In the genomic region with DNA sequence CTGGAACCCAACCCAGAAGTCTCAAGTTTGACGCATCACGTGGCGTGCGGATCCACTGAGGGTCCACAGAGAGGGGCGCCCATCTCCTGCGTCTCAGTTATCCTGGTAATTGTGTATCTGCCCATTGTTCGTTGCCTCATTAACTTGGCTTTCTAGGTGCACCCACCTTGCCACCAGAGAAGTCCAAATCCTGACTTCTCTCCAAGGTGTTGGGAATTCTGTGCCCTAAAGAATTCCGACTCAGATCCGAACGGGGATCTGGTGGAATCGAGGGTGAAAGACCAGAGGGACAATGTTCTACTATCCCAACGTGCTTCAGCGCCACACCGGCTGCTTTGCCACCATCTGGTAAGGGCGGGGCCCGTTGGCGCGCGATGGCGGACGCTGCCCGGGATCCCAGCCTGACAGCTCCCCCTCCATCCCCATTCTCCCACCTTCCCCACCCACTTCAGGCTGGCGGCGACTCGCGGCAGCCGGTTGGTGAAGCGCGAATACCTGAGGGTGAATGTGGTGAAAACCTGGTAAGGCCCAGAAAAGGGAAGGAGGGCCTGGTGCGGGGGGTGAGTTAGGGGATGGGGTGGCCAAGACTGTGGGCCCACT, we compare ENCODE assay signal across 8 cellular contexts. TPM values are rescaled to one million over a fixed set of nuclear protein-coding genes. Genes with fewer than 3 reads are reported as not detected.
DNase-seq lines count a peak whose midpoint lies in the region; ATAC-seq, FAIRE-seq and TF ChIP-seq lines count a peak whose summit lies in the region.

No MANE protein-coding gene starts in this region.

- no peak for TF ChIP-seq EP300 in HepG2 (IDR thresholded peaks at IDR 0.05; ENCODE audit: low read depth in 2 of 2, low read length in 2 of 2)
- no peak for TF ChIP-seq EP300 in HepG2 (CRISPR knock-in tag; IDR thresholded peaks at IDR 0.05; ENCODE audit: borderline replicate concordance)

- in situ Hi-C loops in HepG2 (cut with HindIII; ENCODE audit: extremely low pct_ligation_motif_present, low pct_unique_long_range_greater_than_20kb) = no loop called here

- FAIRE-seq in HepG2 (lab: Jason Lieb, UNC) = no peak

- H3K27me3 ChIP-seq in HepG2 (ENCODE audit: control insufficient read depth in 1 of 2, insufficient read depth in 2 of 2, low read length in 2 of 2) (no peaks in the 10 kb centered on the region), right lobe of liver (no peaks in the 10 kb centered on the region), muscle layer of colon (ENCODE audit: control insufficient read depth in 1 of 2, insufficient read depth in 2 of 2, low read length in 2 of 2) (no peaks in the 10 kb centered on the region), aorta (ENCODE audit: control insufficient read depth in 1 of 2, insufficient read depth in 2 of 2, low read length in 1 of 2) (no peaks in the 10 kb centered on the region)

- H3K4me1 Mint-ChIP-seq in MCF 10A (ENCODE audit: insufficient read depth, unreplicated experiment) = peaks cover 5% of the 10 kb centered on the region

- H3K4me3 Mint-ChIP-seq in MCF 10A (ENCODE audit: unreplicated experiment) = no peak overlapping the region

- no peak overlapping the region for H3K27ac Mint-ChIP-seq in MCF 10A (ENCODE audit: low read depth, unreplicated experiment)

- H3K27me3 Mint-ChIP-seq in MCF 10A (ENCODE audit: insufficient read depth, unreplicated experiment) = no peaks in the 10 kb centered on the region

- BruUV-seq in HepG2 (replicated peaks; lab: Mats Ljungman, UMichigan) (no TSS peak), MCF 10A (replicated peaks; lab: Mats Ljungman, UMichigan) (no TSS peak)

- no peak overlapping the region for H3K4me2 ChIP-seq in HepG2 (ENCODE audit: low read depth, low read length)

- DNase-seq in HepG2 (ENCODE audit: low spot score) (no peak), right lobe of liver (no peak), cerebellum (ENCODE audit: low spot score) (peak; percentile 53), aorta (no peak), MCF 10A (ENCODE audit: unreplicated experiment) (no peak), SW480 (ENCODE audit: low spot score) (no peak)

- H3K27ac ChIP-seq in HepG2 (ENCODE audit: extremely low read length, insufficient read depth, low read length) = no peak overlapping the region
- no peak overlapping the region for H3K27ac ChIP-seq in right lobe of liver
- peak overlapping the region; percentile 34 for H3K27ac ChIP-seq in muscle layer of colon (ENCODE audit: low read depth, low read length)
- no peak overlapping the region for H3K27ac ChIP-seq in aorta (ENCODE audit: low read depth in 1 of 2, low read length in 2 of 2)

- no peak for ATAC-seq in HepG2
- no peak for ATAC-seq in right lobe of liver
- ATAC-seq in aorta (ENCODE audit: low FRiP score) = peak; percentile 6
- no peak for ATAC-seq in GM19467 (IDR thresholded peaks at IDR 0.05; ENCODE audit: unreplicated experiment)

- H3K79me2 ChIP-seq in HepG2 (ENCODE audit: insufficient read depth, low read length) = no peaks in the 10 kb centered on the region

- H2AFZ ChIP-seq in HepG2 (ENCODE audit: low read length) = no peak overlapping the region

- H3K36me3 ChIP-seq in HepG2 (replicated peaks in 1 of 2; ENCODE audit: control insufficient read depth in 1 of 2, insufficient read depth in 2 of 2, low read length in 2 of 2) (peaks cover 0 to 9% of the 10 kb centered on the region in 2 experiments; a peak in 2 of 5 replicates), right lobe of liver (peaks cover 0 to 5% (median 0%) of the 10 kb centered on the region in 4 donors), muscle layer of colon (ENCODE audit: insufficient read depth, low read length) (peaks cover 10% of the 10 kb centered on the region), aorta (ENCODE audit: control insufficient read depth in 1 of 2, insufficient read depth in 2 of 2, low read length in 1 of 2) (peaks cover 0 to 2% of the 10 kb centered on the region in 2 donors)

- H3K4me3 ChIP-seq in HepG2 (replicated peaks in 1 of 3; ENCODE audit: insufficient read depth in 1 of 3, low read depth in 2 of 3, low read length in 3 of 3) = no peak overlapping the region
- no peak overlapping the region for H3K4me3 ChIP-seq in right lobe of liver
- peak overlapping the region; percentile 21 to 64 for H3K4me3 ChIP-seq in muscle layer of colon (ENCODE audit: low read depth in 1 of 2, low read length in 2 of 2)
- H3K4me3 ChIP-seq in aorta (ENCODE audit: low read length in 2 of 2) = no peak overlapping the region

- H3K9me3 ChIP-seq in HepG2 (ENCODE audit: low read length) = no peaks in the 10 kb centered on the region
- H3K9me3 ChIP-seq in right lobe of liver = no peaks in the 10 kb centered on the region
- no peaks in the 10 kb centered on the region for H3K9me3 ChIP-seq in muscle layer of colon (ENCODE audit: low read length)
- no peaks in the 10 kb centered on the region for H3K9me3 ChIP-seq in aorta (ENCODE audit: control insufficient read depth, low read length)

- peaks cover 26% of the 10 kb centered on the region for H3K36me3 Mint-ChIP-seq in MCF 10A (ENCODE audit: insufficient read depth, unreplicated experiment)

- 94% methylated on average over 30 of the region's 30 CpGs for WGBS in HepG2 (ENCODE audit: low lambda C conversion rate)
- WGBS in right lobe of liver (ENCODE audit: insufficient coverage, low coverage, low lambda C conversion rate, missing lambda C conversion rate) = 52% methylated on average over 14 of the region's 30 CpGs
- 27 to 34% methylated on average over 30 of the region's 30 CpGs for WGBS in aorta, 2 donors

- no peaks in the 10 kb centered on the region for H3K9me3 Mint-ChIP-seq in MCF 10A (ENCODE audit: unreplicated experiment)

- no peaks in the 10 kb centered on the region for H4K20me1 ChIP-seq in HepG2 (ENCODE audit: insufficient read depth, low read length)

- TF ChIP-seq RAD21 in HepG2 (CRISPR knock-in tag; IDR thresholded peaks at IDR 0.05) = no peak

- POLR2A ChIA-PET in HepG2 (lab: Yijun Ruan, JAX) = interaction anchor here (1.0 to 3.3 kb wide), 4 partner anchors 9 to 26 kb away, joined by 3 to 13 read pairs (median 8); a partner anchor contains a TSS
- POLR2A ChIA-PET in MCF 10A (lab: Yijun Ruan, JAX) = interaction anchor here (1.2 kb wide), 1 partner anchor 8 kb away, joined by 3 read pairs; no protein-coding TSS in a partner anchor

- CTCF ChIA-PET in HepG2 (lab: Yijun Ruan, JAX; ENCODE audit: low intra/inter-chr PET ratio, low total read pairs) = no interaction called here
- CTCF ChIA-PET in MCF 10A (lab: Yijun Ruan, JAX) = interaction anchor here (0.6 to 1.2 kb wide), 2 partner anchors 12 to 16 kb away, joined by 3 to 6 read pairs; a partner anchor contains a TSS

- H3K9ac ChIP-seq in HepG2 (ENCODE audit: insufficient read depth, low read depth, low read length) (no peak overlapping the region), muscle layer of colon (ENCODE audit: low read length) (no peak overlapping the region)

- TF ChIP-seq POLR2A in HepG2 (IDR thresholded peaks at IDR 0.05; ENCODE audit: insufficient read depth in 1 of 2, low read depth in 2 of 2, low read length in 2 of 2) (no peak), right lobe of liver (IDR thresholded peaks at IDR 0.05) (no peak)

- TF ChIP-seq CTCF in HepG2 (CRISPR knock-in tag; IDR thresholded peaks at IDR 0.05) = no peak
- TF ChIP-seq CTCF in right lobe of liver (IDR thresholded peaks at IDR 0.05) = no peak
- TF ChIP-seq CTCF in MCF 10A (IDR thresholded peaks at IDR 0.05; ENCODE audit: unreplicated experiment) = no peak

- no peaks in the 10 kb centered on the region for H3K4me1 ChIP-seq in HepG2 (ENCODE audit: insufficient read depth, low read length)
- H3K4me1 ChIP-seq in right lobe of liver = no peaks in the 10 kb centered on the region
- H3K4me1 ChIP-seq in muscle layer of colon (ENCODE audit: insufficient read depth, low read length) = no peaks in the 10 kb centered on the region
- H3K4me1 ChIP-seq in aorta (ENCODE audit: control insufficient read depth in 1 of 2, insufficient read depth in 2 of 2, low read length in 2 of 2) = peaks cover 0 to 2% of the 10 kb centered on the region in 2 donors

- intact Hi-C loops in HepG2 (cut with micrococcal nuclease; ENCODE audit: unreplicated experiment) (no loop called here), right lobe of liver (cut with DNase I) (no loop called here), aorta (cut with DNase I) (no loop called here), MCF 10A (cut with micrococcal nuclease) (no loop called here)

RNA-seq across cellular contexts. Expression of a gene that starts 0.5 kb away (rescaled TPM):
- total RNA-seq in HepG2 (2016; rRNA removed; fragmentation: Illumina TruSeq; extraction: Trizol) (3.4 TPM in 1 of 2 replicates, not detected in the other), right lobe of liver (1 to 10 TPM; 1.6 to 7.4 (median 3.4) TPM), cerebellum (37.9 TPM), aorta (10 to 100 TPM; 13.2 to 18.1 TPM), MCF 10A (2022) (6.1 and 12.1 TPM in 2 replicates)
- total RNA-seq in HepG2 (2016; cell fraction: cytosol; rRNA removed; fragmentation: Illumina TruSeq; extraction: Trizol; ENCODE audit: low read depth) = 0.88 and 2.8 TPM in 2 replicates
- total RNA-seq in HepG2 (2016; cell fraction: insoluble cytoplasmic fraction; rRNA removed; fragmentation: Illumina TruSeq; extraction: Trizol) = 4.4 TPM in 1 of 2 replicates, not detected in the other
- 0.65 and 1.1 TPM in 2 replicates for total RNA-seq in HepG2 (2016; cell fraction: membrane; rRNA removed; fragmentation: Illumina TruSeq; extraction: Trizol)
- total RNA-seq in HepG2 (2016; cell fraction: nucleus; rRNA removed; fragmentation: Illumina TruSeq; extraction: Trizol) = 3.5 and 4.1 TPM in 2 replicates
- polyA plus RNA-seq in HepG2 (2011; rRNA removed) (14.7 and 17.3 TPM in 2 replicates), aorta (1 to 10 TPM; 2.4 to 8.2 TPM)
- polyA plus RNA-seq in HepG2 (2011; cell fraction: cytosol; rRNA removed) = 1.6 and 1.9 TPM in 2 replicates
- polyA plus RNA-seq in HepG2 (2011; cell fraction: nucleus; rRNA removed) = 115 and 125 TPM in 2 replicates
- polyA plus RNA-seq in HepG2 (2012) = 11.8 and 22.4 TPM in 2 replicates
- polyA plus RNA-seq in HepG2 (2016; cell fraction: cytosol; fragmentation: Illumina TruSeq; extraction: Trizol; ENCODE audit: low read depth) = 0.43 and 1.0 TPM in 2 replicates
- 0.52 TPM in 1 of 2 replicates, not detected in the other for polyA plus RNA-seq in HepG2 (2016; cell fraction: insoluble cytoplasmic fraction; fragmentation: Illumina TruSeq; extraction: Trizol; ENCODE audit: low read depth)
- 0.33 and 0.55 TPM in 2 replicates for polyA plus RNA-seq in HepG2 (2016; cell fraction: membrane; fragmentation: Illumina TruSeq; extraction: Trizol; ENCODE audit: low read depth)
- 13.8 and 21.1 TPM in 2 replicates for polyA plus RNA-seq in HepG2 (2016; cell fraction: nucleus; fragmentation: Illumina TruSeq; extraction: Trizol; ENCODE audit: insufficient read depth, low read depth)
- polyA minus RNA-seq in HepG2 (2011; rRNA and poly(A)+ RNA removed; ENCODE audit: low replicate concordance) = 4.1 and 10.9 TPM in 2 replicates
- 1.6 TPM in 1 of 2 replicates, not detected in the other for polyA minus RNA-seq in HepG2 (2011; cell fraction: cytosol; rRNA and poly(A)+ RNA removed)
- 30.3 and 38.2 TPM in 2 replicates for polyA minus RNA-seq in HepG2 (2011; cell fraction: nucleus; rRNA and poly(A)+ RNA removed)

RNA-seq across cellular contexts. Expression of a gene that starts 11.3 kb away (rescaled TPM):
- 13.8 and 14.9 TPM in 2 replicates for total RNA-seq in HepG2 (2016; rRNA removed; fragmentation: Illumina TruSeq; extraction: Trizol)
- total RNA-seq in HepG2 (2016; cell fraction: cytosol; rRNA removed; fragmentation: Illumina TruSeq; extraction: Trizol; ENCODE audit: low read depth) = 13.0 and 16.4 TPM in 2 replicates
- total RNA-seq in HepG2 (2016; cell fraction: insoluble cytoplasmic fraction; rRNA removed; fragmentation: Illumina TruSeq; extraction: Trizol) = 11.5 and 20.0 TPM in 2 replicates
- 9.6 and 12.0 TPM in 2 replicates for total RNA-seq in HepG2 (2016; cell fraction: membrane; rRNA removed; fragmentation: Illumina TruSeq; extraction: Trizol)
- total RNA-seq in HepG2 (2016; cell fraction: nucleus; rRNA removed; fragmentation: Illumina TruSeq; extraction: Trizol) = 24.8 and 26.7 TPM in 2 replicates
- polyA plus RNA-seq in HepG2 (2011; rRNA removed) = 49.7 and 60.9 TPM in 2 replicates
- 22.0 and 25.7 TPM in 2 replicates for polyA plus RNA-seq in HepG2 (2011; cell fraction: cytosol; rRNA removed)
- polyA plus RNA-seq in HepG2 (2011; cell fraction: nucleus; rRNA removed) = 220 and 221 TPM in 2 replicates
- 25.5 and 30.7 TPM in 2 replicates for polyA plus RNA-seq in HepG2 (2012)
- 3.8 and 5.2 TPM in 2 replicates for polyA plus RNA-seq in HepG2 (2016; cell fraction: cytosol; fragmentation: Illumina TruSeq; extraction: Trizol; ENCODE audit: low read depth)
- 8.6 and 12.0 TPM in 2 replicates for polyA plus RNA-seq in HepG2 (2016; cell fraction: insoluble cytoplasmic fraction; fragmentation: Illumina TruSeq; extraction: Trizol; ENCODE audit: low read depth)
- 5.8 and 6.6 TPM in 2 replicates for polyA plus RNA-seq in HepG2 (2016; cell fraction: membrane; fragmentation: Illumina TruSeq; extraction: Trizol; ENCODE audit: low read depth)
- 78.7 and 84.9 TPM in 2 replicates for polyA plus RNA-seq in HepG2 (2016; cell fraction: nucleus; fragmentation: Illumina TruSeq; extraction: Trizol; ENCODE audit: insufficient read depth, low read depth)
- polyA minus RNA-seq in HepG2 (2011; rRNA and poly(A)+ RNA removed; ENCODE audit: low replicate concordance) = 41.1 and 128 TPM in 2 replicates
- polyA minus RNA-seq in HepG2 (2011; cell fraction: cytosol; rRNA and poly(A)+ RNA removed) = 24.4 and 32.8 TPM in 2 replicates
- polyA minus RNA-seq in HepG2 (2011; cell fraction: nucleus; rRNA and poly(A)+ RNA removed) = 84.8 and 144 TPM in 2 replicates
- total RNA-seq in right lobe of liver = 10 to 100 TPM; 17.4 to 66.6 (median 37.2) TPM
- 14.0 TPM for total RNA-seq in cerebellum
- total RNA-seq in aorta = 100 to 1,000 TPM; 113 to 117 TPM
- polyA plus RNA-seq in aorta = 100 to 1,000 TPM in 1 of 2 donors, 10 to 100 TPM in 1; 56.0 to 111 TPM
- total RNA-seq in MCF 10A (2022) = 13.6 and 23.8 TPM in 2 replicates

RNA-seq across cellular contexts. Expression of a gene that starts 16.3 kb away (rescaled TPM):
- total RNA-seq in HepG2 (2016; rRNA removed; fragmentation: Illumina TruSeq; extraction: Trizol) (149 and 179 TPM in 2 replicates), right lobe of liver (10 to 100 TPM; 17.9 to 44.0 (median 23.0) TPM), cerebellum (14.5 TPM), aorta (10 to 100 TPM; 23.4 to 29.3 TPM), MCF 10A (2022) (57.2 and 100 TPM in 2 replicates)
- 58.9 and 61.8 TPM in 2 replicates for total RNA-seq in HepG2 (2016; cell fraction: cytosol; rRNA removed; fragmentation: Illumina TruSeq; extraction: Trizol; ENCODE audit: low read depth)
- 119 and 190 TPM in 2 replicates for total RNA-seq in HepG2 (2016; cell fraction: insoluble cytoplasmic fraction; rRNA removed; fragmentation: Illumina TruSeq; extraction: Trizol)
- total RNA-seq in HepG2 (2016; cell fraction: membrane; rRNA removed; fragmentation: Illumina TruSeq; extraction: Trizol) = 54.8 and 63.8 TPM in 2 replicates
- total RNA-seq in HepG2 (2016; cell fraction: nucleus; rRNA removed; fragmentation: Illumina TruSeq; extraction: Trizol) = 147 and 162 TPM in 2 replicates
- polyA plus RNA-seq in HepG2 (2011; rRNA removed) (37.4 and 39.0 TPM in 2 replicates), aorta (10 to 100 TPM in 1 of 2 donors, 1 to 10 TPM in 1; 3.4 to 11.6 TPM)
- polyA plus RNA-seq in HepG2 (2011; cell fraction: cytosol; rRNA removed) = 22.1 and 40.0 TPM in 2 replicates
- 186 and 239 TPM in 2 replicates for polyA plus RNA-seq in HepG2 (2011; cell fraction: nucleus; rRNA removed)
- polyA plus RNA-seq in HepG2 (2012) = 42.9 and 46.8 TPM in 2 replicates
- 17.6 and 17.8 TPM in 2 replicates for polyA plus RNA-seq in HepG2 (2016; cell fraction: cytosol; fragmentation: Illumina TruSeq; extraction: Trizol; ENCODE audit: low read depth)
- polyA plus RNA-seq in HepG2 (2016; cell fraction: insoluble cytoplasmic fraction; fragmentation: Illumina TruSeq; extraction: Trizol; ENCODE audit: low read depth) = 88.5 and 118 TPM in 2 replicates
- polyA plus RNA-seq in HepG2 (2016; cell fraction: membrane; fragmentation: Illumina TruSeq; extraction: Trizol; ENCODE audit: low read depth) = 32.2 and 38.2 TPM in 2 replicates
- 185 and 227 TPM in 2 replicates for polyA plus RNA-seq in HepG2 (2016; cell fraction: nucleus; fragmentation: Illumina TruSeq; extraction: Trizol; ENCODE audit: insufficient read depth, low read depth)
- polyA minus RNA-seq in HepG2 (2011; rRNA and poly(A)+ RNA removed; ENCODE audit: low replicate concordance) = 52.8 and 135 TPM in 2 replicates
- polyA minus RNA-seq in HepG2 (2011; cell fraction: cytosol; rRNA and poly(A)+ RNA removed) = 34.0 and 43.7 TPM in 2 replicates
- polyA minus RNA-seq in HepG2 (2011; cell fraction: nucleus; rRNA and poly(A)+ RNA removed) = 176 and 190 TPM in 2 replicates

RNA-seq across cellular contexts. Expression of a gene that starts 22.9 kb away (rescaled TPM):
- total RNA-seq in HepG2 (2016; rRNA removed; fragmentation: Illumina TruSeq; extraction: Trizol) (56.4 and 110 TPM in 2 replicates), right lobe of liver (10 to 100 TPM; 32.1 to 49.8 (median 41.2) TPM), cerebellum (18.9 TPM), aorta (10 to 100 TPM; 35.3 to 37.3 TPM), MCF 10A (2022) (67.8 and 103 TPM in 2 replicates)
- 19.9 and 23.1 TPM in 2 replicates for total RNA-seq in HepG2 (2016; cell fraction: cytosol; rRNA removed; fragmentation: Illumina TruSeq; extraction: Trizol; ENCODE audit: low read depth)
- 52.8 and 116 TPM in 2 replicates for total RNA-seq in HepG2 (2016; cell fraction: insoluble cytoplasmic fraction; rRNA removed; fragmentation: Illumina TruSeq; extraction: Trizol)
- 50.6 and 55.0 TPM in 2 replicates for total RNA-seq in HepG2 (2016; cell fraction: membrane; rRNA removed; fragmentation: Illumina TruSeq; extraction: Trizol)
- total RNA-seq in HepG2 (2016; cell fraction: nucleus; rRNA removed; fragmentation: Illumina TruSeq; extraction: Trizol) = 105 and 124 TPM in 2 replicates
- polyA plus RNA-seq in HepG2 (2011; rRNA removed) (83.2 and 85.1 TPM in 2 replicates), aorta (10 to 100 TPM; 15.8 to 35.0 TPM)
- polyA plus RNA-seq in HepG2 (2011; cell fraction: cytosol; rRNA removed) = 99.8 and 110 TPM in 2 replicates
- 60.5 and 61.2 TPM in 2 replicates for polyA plus RNA-seq in HepG2 (2011; cell fraction: nucleus; rRNA removed)
- polyA plus RNA-seq in HepG2 (2012) = 37.9 and 82.6 TPM in 2 replicates
- 25.1 and 31.5 TPM in 2 replicates for polyA plus RNA-seq in HepG2 (2016; cell fraction: cytosol; fragmentation: Illumina TruSeq; extraction: Trizol; ENCODE audit: low read depth)
- 44.2 and 50.2 TPM in 2 replicates for polyA plus RNA-seq in HepG2 (2016; cell fraction: insoluble cytoplasmic fraction; fragmentation: Illumina TruSeq; extraction: Trizol; ENCODE audit: low read depth)
- polyA plus RNA-seq in HepG2 (2016; cell fraction: membrane; fragmentation: Illumina TruSeq; extraction: Trizol; ENCODE audit: low read depth) = 32.9 and 38.1 TPM in 2 replicates
- polyA plus RNA-seq in HepG2 (2016; cell fraction: nucleus; fragmentation: Illumina TruSeq; extraction: Trizol; ENCODE audit: insufficient read depth, low read depth) = 112 and 131 TPM in 2 replicates
- 117 and 251 TPM in 2 replicates for polyA minus RNA-seq in HepG2 (2011; rRNA and poly(A)+ RNA removed; ENCODE audit: low replicate concordance)
- polyA minus RNA-seq in HepG2 (2011; cell fraction: cytosol; rRNA and poly(A)+ RNA removed) = 36.8 and 39.3 TPM in 2 replicates
- polyA minus RNA-seq in HepG2 (2011; cell fraction: nucleus; rRNA and poly(A)+ RNA removed) = 51.2 and 53.7 TPM in 2 replicates

RNA-seq across cellular contexts. Expression of a gene that starts 25.1 kb away (rescaled TPM):
- total RNA-seq in HepG2 (2016; rRNA removed; fragmentation: Illumina TruSeq; extraction: Trizol) (65.9 and 86.8 TPM in 2 replicates), right lobe of liver (10 to 100 TPM; 17.5 to 39.6 (median 26.2) TPM), cerebellum (28.6 TPM), aorta (10 to 100 TPM; 51.6 to 61.1 TPM), MCF 10A (2022) (62.2 and 67.4 TPM in 2 replicates)
- 17.8 and 17.9 TPM in 2 replicates for total RNA-seq in HepG2 (2016; cell fraction: cytosol; rRNA removed; fragmentation: Illumina TruSeq; extraction: Trizol; ENCODE audit: low read depth)
- 59.1 and 93.8 TPM in 2 replicates for total RNA-seq in HepG2 (2016; cell fraction: insoluble cytoplasmic fraction; rRNA removed; fragmentation: Illumina TruSeq; extraction: Trizol)
- 39.1 and 41.7 TPM in 2 replicates for total RNA-seq in HepG2 (2016; cell fraction: membrane; rRNA removed; fragmentation: Illumina TruSeq; extraction: Trizol)
- 72.5 and 77.1 TPM in 2 replicates for total RNA-seq in HepG2 (2016; cell fraction: nucleus; rRNA removed; fragmentation: Illumina TruSeq; extraction: Trizol)
- polyA plus RNA-seq in HepG2 (2011; rRNA removed) (48.2 and 59.0 TPM in 2 replicates), aorta (100 to 1,000 TPM in 1 of 2 donors, 1 to 10 TPM in 1; 9.1 to 167 TPM)
- polyA plus RNA-seq in HepG2 (2011; cell fraction: cytosol; rRNA removed) = 20.8 and 23.9 TPM in 2 replicates
- polyA plus RNA-seq in HepG2 (2011; cell fraction: nucleus; rRNA removed) = 197 and 225 TPM in 2 replicates
- 61.6 and 78.3 TPM in 2 replicates for polyA plus RNA-seq in HepG2 (2012)
- 13.8 and 14.9 TPM in 2 replicates for polyA plus RNA-seq in HepG2 (2016; cell fraction: cytosol; fragmentation: Illumina TruSeq; extraction: Trizol; ENCODE audit: low read depth)
- 59.9 and 61.7 TPM in 2 replicates for polyA plus RNA-seq in HepG2 (2016; cell fraction: insoluble cytoplasmic fraction; fragmentation: Illumina TruSeq; extraction: Trizol; ENCODE audit: low read depth)
- 28.2 and 30.6 TPM in 2 replicates for polyA plus RNA-seq in HepG2 (2016; cell fraction: membrane; fragmentation: Illumina TruSeq; extraction: Trizol; ENCODE audit: low read depth)
- 186 and 241 TPM in 2 replicates for polyA plus RNA-seq in HepG2 (2016; cell fraction: nucleus; fragmentation: Illumina TruSeq; extraction: Trizol; ENCODE audit: insufficient read depth, low read depth)
- polyA minus RNA-seq in HepG2 (2011; rRNA and poly(A)+ RNA removed; ENCODE audit: low replicate concordance) = 71.7 and 184 TPM in 2 replicates
- 31.6 and 52.6 TPM in 2 replicates for polyA minus RNA-seq in HepG2 (2011; cell fraction: cytosol; rRNA and poly(A)+ RNA removed)
- polyA minus RNA-seq in HepG2 (2011; cell fraction: nucleus; rRNA and poly(A)+ RNA removed) = 113 and 130 TPM in 2 replicates

Comparison
In these comparisons a context has a peak if more than half of its experiments do, and no peak if none do; other contexts are left out.
1. H3K4me3 ChIP-seq: peak in muscle layer of colon (2 of 2); none in HepG2 (0 of 3), right lobe of liver (0 of 3) and aorta (0 of 2).